In the genomic region with DNA sequence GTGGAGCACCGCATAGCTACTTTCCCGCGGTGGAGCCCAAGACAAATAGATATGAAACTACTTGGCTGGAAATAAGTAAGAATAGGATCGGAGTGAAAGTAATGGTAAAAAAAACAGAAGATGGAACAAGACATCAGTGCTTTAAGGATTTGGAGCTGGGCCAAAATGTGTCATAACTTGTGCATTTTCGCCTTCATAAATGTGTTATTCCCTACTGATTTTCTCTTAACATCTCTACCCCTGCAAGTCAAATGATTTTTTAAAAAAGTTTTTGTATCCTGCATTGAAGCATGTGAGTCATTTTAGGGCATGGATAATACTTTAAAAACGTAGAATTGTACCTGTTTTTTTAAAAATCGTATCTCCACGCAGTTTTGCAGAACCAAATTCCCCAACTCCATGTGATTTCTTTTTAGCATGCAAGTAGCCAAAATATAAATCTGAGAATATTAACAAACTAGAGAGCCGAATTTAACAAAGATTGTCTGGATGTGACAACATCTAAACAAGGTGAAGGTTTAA, we compare ENCODE assay signal across 1 cellular context.
TF ChIP-seq lines count a peak whose summit lies in the region.

No MANE protein-coding gene starts in this region.

TF ChIP-seq in HepG2, 621 proteins besides CTCF, POLR2A, EP300 and RAD21 (continued from another document):
- TF ChIP-seq, protein P1, sequence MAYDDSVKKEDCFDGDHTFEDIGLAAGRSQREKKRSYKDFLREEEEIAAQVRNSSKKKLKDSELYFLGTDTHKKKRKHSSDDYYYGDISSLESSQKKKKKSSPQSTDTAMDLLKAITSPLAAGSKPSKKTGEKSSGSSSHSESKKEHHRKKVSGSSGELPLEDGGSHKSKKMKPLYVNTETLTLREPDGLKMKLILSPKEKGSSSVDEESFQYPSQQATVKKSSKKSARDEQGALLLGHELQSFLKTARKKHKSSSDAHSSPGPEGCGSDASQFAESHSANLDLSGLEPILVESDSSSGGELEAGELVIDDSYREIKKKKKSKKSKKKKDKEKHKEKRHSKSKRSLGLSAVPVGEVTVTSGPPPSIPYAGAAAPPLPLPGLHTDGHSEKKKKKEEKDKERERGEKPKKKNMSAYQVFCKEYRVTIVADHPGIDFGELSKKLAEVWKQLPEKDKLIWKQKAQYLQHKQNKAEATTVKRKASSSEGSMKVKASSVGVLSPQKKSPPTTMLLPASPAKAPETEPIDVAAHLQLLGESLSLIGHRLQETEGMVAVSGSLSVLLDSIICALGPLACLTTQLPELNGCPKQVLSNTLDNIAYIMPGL (CRISPR knock-in tag; IDR thresholded peaks at IDR 0.05; ENCODE audit: borderline replicate concordance in 1 of 2, low read depth in 1 of 2), result no peak
- no peak for TF ChIP-seq ATRX (CRISPR knock-in tag; IDR thresholded peaks at IDR 0.05; ENCODE audit: borderline replicate concordance)
- TF ChIP-seq RXRB (CRISPR knock-in tag; IDR thresholded peaks at IDR 0.05; ENCODE audit: borderline replicate concordance), result no peak
- TF ChIP-seq IRF1 (CRISPR knock-in tag; IDR thresholded peaks at IDR 0.05; ENCODE audit: low read depth), result no peak
- TF ChIP-seq KAT8 (CRISPR knock-in tag; IDR thresholded peaks at IDR 0.05), result 0 out of 2 replicates have a peak, but pooled peaks have one; percentile 8
